Comparison of ENCODE assay signal across 16 cellular contexts in the genomic region with DNA sequence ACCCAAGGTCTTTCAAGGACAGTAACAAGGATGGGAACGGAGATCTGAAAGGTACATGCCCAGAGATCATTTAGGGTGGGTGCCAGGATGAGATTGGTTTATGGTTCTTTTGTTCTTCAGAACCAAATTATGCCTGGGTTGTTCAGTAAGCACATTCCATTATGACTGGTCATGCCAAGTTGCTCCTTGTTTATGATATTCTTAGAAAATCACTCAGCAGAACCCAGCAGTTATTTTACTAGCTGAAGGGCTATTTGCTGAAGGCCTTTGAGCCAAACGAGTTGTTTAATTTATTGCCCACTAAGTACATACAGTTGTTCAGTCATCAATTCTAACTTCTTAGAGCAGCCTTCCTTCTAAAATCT. TPM values are rescaled to one million over a fixed set of nuclear protein-coding genes. Genes with fewer than 3 reads are reported as not detected.
DNase-seq lines count a peak whose midpoint lies in the region; ATAC-seq and TF ChIP-seq lines count a peak whose summit lies in the region.
"Had no signal": no experiment of that assay in that cellular context is flagged by ENCODE, and none has a peak within 500 bp of the region (broad histone marks: within the 10 kb centered on the region; RNA-seq: fewer than 3 reads in every experiment).

No MANE protein-coding gene starts in this region.

- H3K4me1 ChIP-seq in Panc1 (ENCODE audit: control insufficient read depth, insufficient read depth, low read length), result 0 out of 2 replicates have a peak, but pooled peaks cover 6% of the 10 kb centered on the region
- no peaks in the 10 kb centered on the region for H3K4me1 ChIP-seq in SK-N-SH (ENCODE audit: control insufficient read depth in 1 of 2, insufficient read depth in 2 of 2, low read depth in 1 of 2, low read length in 1 of 2)

- no peaks in the 10 kb centered on the region for H4K20me1 ChIP-seq in SK-N-SH (ENCODE audit: insufficient read depth)

- no TSS peak for BruUV-seq in Panc1 (replicated peaks; lab: Mats Ljungman, UMichigan)

- no peaks in the 10 kb centered on the region for H3K36me3 Mint-ChIP-seq in nephron (ENCODE audit: low read depth)
- H3K36me3 Mint-ChIP-seq: CD8-positive, alpha-beta memory T cell had no signal

- H3K27me3 ChIP-seq in Panc1 (ENCODE audit: control insufficient read depth, insufficient read depth, low read length), result no peaks in the 10 kb centered on the region
- H3K27me3 ChIP-seq in SK-N-SH (ENCODE audit: insufficient read depth), result no peaks in the 10 kb centered on the region

- H3K4me1 Mint-ChIP-seq in nephron, result peaks cover 4% of the 10 kb centered on the region
- H3K4me1 Mint-ChIP-seq: CD8-positive, alpha-beta memory T cell had no signal

- H3K4me3 ChIP-seq in Panc1 (ENCODE audit: low read depth in 2 of 2, low read length in 2 of 2) (no peak overlapping the region), epithelial cell of esophagus (ENCODE audit: low read length) (no peak overlapping the region), SK-N-SH (ENCODE audit: low read depth in 2 of 2, low read length in 1 of 2) (no peak overlapping the region)
- H3K4me3 ChIP-seq: lung had no signal

- no peak overlapping the region for H3K4me2 ChIP-seq in SK-N-SH

- H3K27ac ChIP-seq in Panc1 (ENCODE audit: low read length) (peak overlapping the region; percentile 71), SK-N-SH (ENCODE audit: low read depth in 2 of 2, low read length in 1 of 2) (no peak overlapping the region)

- DNase-seq in DMS79 treated with DMSO at 0.1 percent for 48 hours (lab: John Stamatoyannopoulos, UW) (peak; percentile 97), Panc1 (ENCODE audit: low read depth, low spot score) (no peak), epithelial cell of esophagus (ENCODE audit: low read depth) (peak; percentile 29), SK-N-SH (no peak), hippocampal formation (lab: John Stamatoyannopoulos, UW) (no peak)
- DNase-seq: activated gamma-delta T cell; CD8-positive, alpha-beta memory T cell; glutamatergic neuron; NCI-H526 treated with DMSO at 0.1 percent for 48 hours; posterior cingulate gyrus; SW 1271 had no signal

- H3K9me3 ChIP-seq in Panc1 (ENCODE audit: control insufficient read depth, insufficient read depth, low read depth, low read length), result no peaks in the 10 kb centered on the region
- H3K9me3 ChIP-seq in SK-N-SH, result no peaks in the 10 kb centered on the region

- POLR2A ChIA-PET in Panc1 (lab: Charles Lee), result no interaction called here
- POLR2A ChIA-PET in SK-N-SH (lab: Yijun Ruan, JAX), result no interaction called here

- no peak for TF ChIP-seq RAD21 in SK-N-SH (IDR thresholded peaks at IDR 0.05; ENCODE audit: low read length)

- intact Hi-C loops in Panc1 (cut with micrococcal nuclease; ENCODE audit: unreplicated experiment), result no loop called here

- H3K36me3 ChIP-seq in Panc1 (ENCODE audit: control insufficient read depth, insufficient read depth, low read length) (no peaks in the 10 kb centered on the region), SK-N-SH (replicated peaks in 1 of 2; ENCODE audit: control insufficient read depth in 1 of 2, insufficient read depth in 2 of 2, low read length in 1 of 2) (no peaks in the 10 kb centered on the region)

- TF ChIP-seq EP300 in SK-N-SH (IDR thresholded peaks at IDR 0.05; ENCODE audit: borderline replicate concordance in 1 of 2, low read depth in 1 of 2, low read length in 1 of 2), result no peak

- no peaks in the 10 kb centered on the region for H3K27me3 Mint-ChIP-seq in nephron (ENCODE audit: low read depth)
- H3K27me3 Mint-ChIP-seq: stimulated activated naive CD8-positive, alpha-beta T cell treated with anti-CD3 and anti-CD28 coated beads, Interleukin-15, Interleukin-2, amounts not matched to agents 100 ng/mL and 50 ng/mL, for 24 hours had no signal

- in situ Hi-C loops in Panc1 (cut with HindIII; ENCODE audit: low pct_unique_long_range_greater_than_20kb, low sequenced_read_pairs), result no loop called here

- H3K9me2 ChIP-seq in SK-N-SH, result no peaks in the 10 kb centered on the region

- ATAC-seq in Panc1 (peak; percentile 81), HG03108 (IDR thresholded peaks at IDR 0.05; ENCODE audit: unreplicated experiment) (no peak), GM21526 (IDR thresholded peaks at IDR 0.05; ENCODE audit: low FRiP score, unreplicated experiment) (no peak)

- no peaks in the 10 kb centered on the region for H3K9me3 Mint-ChIP-seq in nephron
- H3K9me3 Mint-ChIP-seq: CD8-positive, alpha-beta memory T cell; stimulated activated naive CD8-positive, alpha-beta T cell treated with anti-CD3 and anti-CD28 coated beads, Interleukin-15, Interleukin-2, amounts not matched to agents 100 ng/mL and 50 ng/mL, for 24 hours had no signal

- no peak overlapping the region for H3K9ac ChIP-seq in SK-N-SH

- 50% methylated on average over 2 of the region's 2 CpGs for WGBS in SK-N-SH (ENCODE audit: low lambda C conversion rate)

- H3K79me2 ChIP-seq in SK-N-SH (ENCODE audit: insufficient read depth), result no peaks in the 10 kb centered on the region

- peak overlapping the region; percentile 70 to 97 (median 95) for H3K27ac Mint-ChIP-seq in nephron
- H3K27ac Mint-ChIP-seq: CD8-positive, alpha-beta memory T cell; stimulated activated naive CD8-positive, alpha-beta T cell treated with anti-CD3 and anti-CD28 coated beads, Interleukin-15, Interleukin-2, amounts not matched to agents 100 ng/mL and 50 ng/mL, for 24 hours had no signal

- TF ChIP-seq CTCF in Panc1 (IDR thresholded peaks at IDR 0.05) (no peak), epithelial cell of esophagus (IDR thresholded peaks at IDR 0.05; ENCODE audit: insufficient read depth, low read depth, low read length, missing control alignments) (no peak), nephron (IDR thresholded peaks at IDR 0.05; ENCODE audit: unreplicated experiment in 3 of 3) (no peak), SK-N-SH (IDR thresholded peaks at IDR 0.05) (no peak)

- H3K4me3 Mint-ChIP-seq in nephron, result peak overlapping the region; percentile 77 to 86 (median 79)
- H3K4me3 Mint-ChIP-seq: CD8-positive, alpha-beta memory T cell; stimulated activated naive CD8-positive, alpha-beta T cell treated with anti-CD3 and anti-CD28 coated beads, Interleukin-15, Interleukin-2, amounts not matched to agents 100 ng/mL and 50 ng/mL, for 24 hours had no signal

- H3F3A ChIP-seq in SK-N-SH (replicated peaks; ENCODE audit: insufficient read depth), result no peaks in the 10 kb centered on the region

- CTCF ChIA-PET in Panc1 (lab: Charles Lee), result no interaction called here
- CTCF ChIA-PET in SK-N-SH (lab: Yijun Ruan, JAX), result interaction anchor here (1.2 to 1.9 kb wide), 5 partner anchors 8 to 189 kb away, joined by 3 to 6 read pairs (median 6); no protein-coding TSS in a partner anchor

- H2AFZ ChIP-seq in SK-N-SH (ENCODE audit: low read depth), result no peak overlapping the region

TF ChIP-seq in SK-N-SH, 30 proteins besides CTCF, POLR2A, EP300 and RAD21 (continues in another document):
- TF ChIP-seq RXRA (IDR thresholded peaks at IDR 0.05; ENCODE audit: borderline replicate concordance, low read depth) (no peak), FOXM1 (IDR thresholded peaks at IDR 0.05; ENCODE audit: low read depth) (no peak), IRF3 (IDR thresholded peaks at IDR 0.05; ENCODE audit: low read depth, low read length) (no peak), SMC3 (IDR thresholded peaks at IDR 0.05; ENCODE audit: low read depth, low read length) (no peak), POLR2AphosphoS5 (IDR thresholded peaks at IDR 0.05; ENCODE audit: low read depth, low read length) (no peak), SIN3A (IDR thresholded peaks at IDR 0.05; ENCODE audit: borderline replicate concordance, low read depth, low read length) (no peak), JUND (IDR thresholded peaks at IDR 0.05) (no peak), NFIC (IDR thresholded peaks at IDR 0.05; ENCODE audit: borderline replicate concordance) (no peak), MXI1 (IDR thresholded peaks at IDR 0.05; ENCODE audit: low read depth, low read length) (no peak), USF1 (IDR thresholded peaks at IDR 0.05; ENCODE audit: borderline replicate concordance, low read depth) (no peak), CHD2 (IDR thresholded peaks at IDR 0.05; ENCODE audit: low read length, partially characterized antibody) (no peak)
- TF ChIP-seq, protein P1, sequence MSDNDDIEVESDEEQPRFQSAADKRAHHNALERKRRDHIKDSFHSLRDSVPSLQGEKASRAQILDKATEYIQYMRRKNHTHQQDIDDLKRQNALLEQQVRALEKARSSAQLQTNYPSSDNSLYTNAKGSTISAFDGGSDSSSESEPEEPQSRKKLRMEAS (IDR thresholded peaks at IDR 0.05; ENCODE audit: low read depth), result no peak

RNA-seq across cellular contexts. Expression of gene SLC3A1, which starts 0.6 kb away (rescaled TPM):
- total RNA-seq in Panc1 (2021; ENCODE audit: unreplicated experiment), result 0.26 TPM
- polyA plus RNA-seq in Panc1 (2012; ENCODE audit: insufficient read length), result not detected
- 0.07 and 0.13 TPM in 2 replicates for polyA plus RNA-seq in SK-N-SH (2012; rRNA removed)
- 0.01 and 0.05 TPM in 2 replicates for polyA plus RNA-seq in SK-N-SH (2012; cell fraction: cytosol; rRNA removed)
- polyA plus RNA-seq in SK-N-SH (2012; cell fraction: nucleus; rRNA removed), result 0.10 and 0.11 TPM in 2 replicates

Comparison
In these comparisons a context has a peak if more than half of its experiments do, and no peak if none do; other contexts are left out.
1. DNase-seq: peak in DMS79 treated with DMSO at 0.1 percent for 48 hours (single experiment) and epithelial cell of esophagus (single experiment); none in Panc1 (single experiment), SK-N-SH (single experiment) and hippocampal formation (0 of 2).